In the genomic region with DNA sequence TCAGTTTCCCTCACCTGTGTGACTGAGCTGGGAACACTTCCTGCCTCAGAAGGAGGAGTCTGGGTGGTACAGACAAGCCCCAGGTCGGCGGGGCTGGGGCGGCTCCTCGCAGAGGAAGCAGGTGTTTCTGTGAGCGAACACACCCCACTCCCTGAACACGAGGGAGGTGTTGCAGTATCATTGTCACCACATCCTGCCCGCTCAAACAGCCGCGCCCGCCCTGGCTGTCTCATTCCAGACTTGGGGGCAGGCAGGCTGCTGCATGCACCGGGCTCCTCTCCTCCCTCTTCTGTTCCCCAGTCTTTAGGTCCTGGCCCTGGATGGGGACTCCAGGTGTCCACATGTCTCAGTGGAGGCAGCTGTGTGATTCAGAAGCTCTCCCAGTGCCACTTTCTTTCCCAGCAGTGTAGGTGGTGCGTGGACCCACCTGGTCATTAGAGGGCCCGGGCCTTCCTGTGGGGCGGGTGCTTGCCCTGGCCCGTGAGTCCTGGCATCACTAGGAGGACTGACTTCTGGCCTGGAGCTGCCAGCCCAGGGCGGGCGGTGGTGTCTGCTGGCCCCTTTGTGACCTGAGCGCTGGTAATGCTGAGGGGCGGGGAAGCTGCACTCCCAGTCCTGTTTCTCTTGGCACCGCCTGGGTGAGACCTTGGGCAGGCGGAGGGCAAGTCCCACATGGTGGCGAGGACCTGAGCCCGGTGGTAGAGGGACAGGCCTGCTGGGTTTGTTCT, we compare ENCODE assay signal across 8 cellular contexts. TPM values are rescaled to one million over a fixed set of nuclear protein-coding genes. Genes with fewer than 3 reads are reported as not detected.
A peak's percentile ranks its signal among the peaks of the same experiment; 100 is the strongest.
DNase-seq lines count a peak whose midpoint lies in the region; ATAC-seq lines count a peak whose summit lies in the region.

No MANE protein-coding gene starts in this region.

- peak overlapping the region; percentile 76 to 87 (median 84) for H3K4me3 Mint-ChIP-seq in CD4-positive, alpha-beta memory T cell

- WGBS in esophagus, 2 donors, result 29 to 41% methylated on average over 23 of the region's 23 CpGs

- H3K36me3 ChIP-seq in CD4-positive, alpha-beta memory T cell (ENCODE audit: insufficient read depth, low read length), result peaks cover 5% of the 10 kb centered on the region
- H3K36me3 ChIP-seq in esophagus (ENCODE audit: control insufficient read depth in 2 of 2, insufficient read depth in 2 of 2, low read length in 1 of 2), result peaks cover 8 to 12% of the 10 kb centered on the region in 2 donors

- peaks cover 35 to 83% (median 65%) of the 10 kb centered on the region in 4 donors for H3K4me1 Mint-ChIP-seq in CD4-positive, alpha-beta memory T cell

- no peaks in the 10 kb centered on the region for H3K27me3 ChIP-seq in CD4-positive, alpha-beta memory T cell (ENCODE audit: insufficient read depth, low read length)
- no peaks in the 10 kb centered on the region for H3K27me3 ChIP-seq in esophagus (ENCODE audit: control insufficient read depth in 1 of 2, insufficient read depth in 2 of 2, low read length in 2 of 2)

- no peaks in the 10 kb centered on the region for H3K9me3 Mint-ChIP-seq in CD4-positive, alpha-beta memory T cell

- H3K27ac ChIP-seq in CD4-positive, alpha-beta memory T cell (ENCODE audit: low read depth, low read length), result peak overlapping the region; percentile 76
- H3K27ac ChIP-seq in esophagus (ENCODE audit: low read depth in 2 of 2, low read length in 1 of 2), result peak overlapping the region; percentile 98 to 99

- H3K9me3 ChIP-seq in CD4-positive, alpha-beta memory T cell (ENCODE audit: control insufficient read depth in 1 of 2, low read length in 2 of 2), result no peaks in the 10 kb centered on the region
- H3K9me3 ChIP-seq in esophagus (ENCODE audit: control insufficient read depth in 2 of 2, insufficient read depth in 1 of 2, low read depth in 1 of 2, low read length in 1 of 2), result no peaks in the 10 kb centered on the region

- peak; percentile 78 for ATAC-seq in GM19455 (IDR thresholded peaks at IDR 0.05; ENCODE audit: unreplicated experiment)

- peak overlapping the region; percentile 84 to 99 (median 98) for H3K27ac Mint-ChIP-seq in CD4-positive, alpha-beta memory T cell

- DNase-seq in CD4-positive, alpha-beta memory T cell, result peak; percentile 85 to 92 (median 88)
- DNase-seq in HUDEP-2 (lab: John Stamatoyannopoulos, UW; ENCODE audit: unreplicated experiment in 76 of 76), result peak in 42 of 76 experiments; percentile 14 to 57 (median 34)
- peak; percentile 84 to 86 for DNase-seq in activated CD4-positive, alpha-beta T cell treated with anti-CD3 and anti-CD28 coated beads, Interleukin-2, amount 50 U/mL, for 48 hours
- DNase-seq in stimulated activated CD4-positive, alpha-beta T cell treated with anti-CD3 and anti-CD28 coated beads, Interleukin-2, amount 100 ng/mL, for 48 hours, result peak; percentile 68 to 75
- DNase-seq in NCI-H1694 (lab: John Stamatoyannopoulos, UW), result no peak
- DNase-seq in NCI-H1092 treated with DMSO at 0.1 percent for 48 hours (lab: John Stamatoyannopoulos, UW), result no peak

- peak overlapping the region; percentile 14 to 45 for H3K4me3 ChIP-seq in CD4-positive, alpha-beta memory T cell (ENCODE audit: low read length in 2 of 2)
- no peak overlapping the region for H3K4me3 ChIP-seq in esophagus (ENCODE audit: low read depth in 1 of 2, low read length in 2 of 2)

- peaks cover 12 to 15% of the 10 kb centered on the region in 2 donors for H3K36me3 Mint-ChIP-seq in CD4-positive, alpha-beta memory T cell

- CTCF ChIA-PET in CD4-positive, alpha-beta memory T cell (lab: Charles Lee; ENCODE audit: partially characterized antibody), result interaction anchor here (2.6 to 2.7 kb wide), 2 partner anchors 20 to 25 kb away, joined by 7 to 15 read pairs; partner anchors contain the start of genes KYAT1 and LRRC8A

- POLR2A ChIA-PET in CD4-positive, alpha-beta memory T cell (lab: Charles Lee; ENCODE audit: partially characterized antibody), result interaction anchor here (0.5 to 12.5 kb wide), 17 partner anchors 8 to 349 kb away, joined by 3 to 110 read pairs (median 5); partner anchors contain the start of genes DOLK, ENDOG, KYAT1 and LRRC8A

- no peaks in the 10 kb centered on the region for H3K27me3 Mint-ChIP-seq in CD4-positive, alpha-beta memory T cell

- peaks cover 87% of the 10 kb centered on the region for H3K4me1 ChIP-seq in CD4-positive, alpha-beta memory T cell (ENCODE audit: insufficient read depth, low read length)
- H3K4me1 ChIP-seq in esophagus (ENCODE audit: control insufficient read depth in 2 of 2, insufficient read depth in 2 of 2, low read length in 1 of 2), result peaks cover 14 to 28% of the 10 kb centered on the region in 2 donors

- intact Hi-C loops in CD4-positive, alpha-beta memory T cell (cut with micrococcal nuclease), result loop anchor here (1.0 kb wide), 2 partner anchors 20 to 26 kb away; partner anchors contain the start of gene LRRC8A

RNA-seq across cellular contexts. Expression of gene PHYHD1, which starts 18.3 kb away (rescaled TPM):
- 1 to 10 TPM; 1.7 to 2.2 TPM for total RNA-seq in CD4-positive, alpha-beta memory T cell
- polyA plus RNA-seq in CD4-positive, alpha-beta memory T cell, result not detected
- 10 to 100 TPM; 19.8 to 39.5 TPM for polyA plus RNA-seq in esophagus

RNA-seq across cellular contexts. Expression of gene LRRC8A, which starts 20.6 kb away (rescaled TPM):
- 10 to 100 TPM; 24.4 to 26.4 TPM for total RNA-seq in CD4-positive, alpha-beta memory T cell
- polyA plus RNA-seq in CD4-positive, alpha-beta memory T cell, result 10 to 100 TPM; 18.7 to 40.6 TPM
- polyA plus RNA-seq in esophagus, result 10 to 100 TPM; 38.5 to 55.6 TPM

RNA-seq across cellular contexts. Expression of gene KYAT1, which starts 20.8 kb away (rescaled TPM):
- total RNA-seq in CD4-positive, alpha-beta memory T cell, result 10 to 100 TPM in 1 of 2 experiments, 1 to 10 TPM in 1; 9.8 to 12.4 TPM
- polyA plus RNA-seq in CD4-positive, alpha-beta memory T cell, result 10 to 100 TPM; 11.0 to 11.6 TPM
- polyA plus RNA-seq in esophagus, result 1 to 10 TPM; 4.0 to 6.7 TPM

RNA-seq across cellular contexts. Expression of gene DOLK, which starts 44.9 kb away (rescaled TPM):
- total RNA-seq in CD4-positive, alpha-beta memory T cell, result 10 to 100 TPM in 1 of 2 experiments, 1 to 10 TPM in 1; 9.9 to 12.9 TPM
- 10 to 100 TPM in 1 of 2 donors, 1 to 10 TPM in 1; 9.1 to 11.7 TPM for polyA plus RNA-seq in CD4-positive, alpha-beta memory T cell
- 10 to 100 TPM in 1 of 2 donors, 1 to 10 TPM in 1; 5.3 to 11.6 TPM for polyA plus RNA-seq in esophagus

RNA-seq across cellular contexts. Expression of gene NUP188, which starts 45.0 kb away (rescaled TPM):
- total RNA-seq in CD4-positive, alpha-beta memory T cell, result 10 to 100 TPM; 70.1 to 70.8 TPM
- 10 to 100 TPM; 27.2 to 39.4 TPM for polyA plus RNA-seq in CD4-positive, alpha-beta memory T cell
- polyA plus RNA-seq in esophagus, result 10 to 100 TPM; 19.7 to 21.8 TPM

Comparison
In these comparisons a context has a peak if more than half of its experiments do, and no peak if none do; other contexts are left out.
1. DNase-seq: peak in CD4-positive, alpha-beta memory T cell (5 of 5), HUDEP-2 (42 of 76), activated CD4-positive, alpha-beta T cell treated with anti-CD3 and anti-CD28 coated beads, Interleukin-2, amount 50 U/mL, for 48 hours (2 of 2) and stimulated activated CD4-positive, alpha-beta T cell treated with anti-CD3 and anti-CD28 coated beads, Interleukin-2, amount 100 ng/mL, for 48 hours (2 of 2); none in NCI-H1694 (single experiment) and NCI-H1092 treated with DMSO at 0.1 percent for 48 hours (single experiment).
2. H3K4me3 ChIP-seq: peak in CD4-positive, alpha-beta memory T cell (2 of 2); none in esophagus (0 of 2).
3. RNA of gene PHYHD1, which starts 18.3 kb away (polyA plus RNA-seq): 19.8 to 39.5 TPM in esophagus; not detected in CD4-positive, alpha-beta memory T cell; every median in the first group is over 10 times any median in the second.